25 cellular contexts compared by ENCODE assay signal in the genomic region with DNA sequence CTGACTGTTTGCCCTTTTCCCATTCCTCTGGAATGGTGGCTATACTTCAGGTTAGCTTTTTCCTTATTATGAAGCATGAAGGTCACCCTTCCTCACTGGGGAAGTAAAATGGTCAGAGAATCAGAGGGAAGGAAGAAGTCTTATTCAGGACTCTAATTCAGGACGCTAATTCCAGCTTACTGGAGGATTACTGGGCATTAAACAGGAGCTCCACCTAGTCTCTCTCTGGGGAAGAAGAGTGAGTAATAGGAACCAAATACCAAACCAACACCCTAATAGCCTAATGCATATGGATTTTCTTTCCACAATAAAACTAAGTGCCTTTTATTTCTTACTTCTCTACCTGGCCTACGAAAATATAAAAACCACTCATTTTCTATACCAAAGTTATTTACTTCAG. TPM values are rescaled to one million over a fixed set of nuclear protein-coding genes. Genes with fewer than 3 reads are reported as not detected.
"Had no signal": no experiment of that assay in that cellular context is flagged by ENCODE, and none has a peak within 500 bp of the region (broad histone marks: within the 10 kb centered on the region; RNA-seq: fewer than 3 reads in every experiment).

No MANE protein-coding gene starts in this region.

- H3K27ac Mint-ChIP-seq: naive thymus-derived CD8-positive, alpha-beta T cell; nephron progenitor cell; stimulated activated memory B cell treated with anti-CD40 and anti-IgM and Interleukin-4, amounts not matched to agents 10 μg/mL and 1 μg/mL and 100 μg/mL, for 72 hours; type B pancreatic cell had no signal

- H3K36me3 Mint-ChIP-seq: naive thymus-derived CD8-positive, alpha-beta T cell; stimulated activated memory B cell treated with anti-CD40 and anti-IgM and Interleukin-4, amounts not matched to agents 10 μg/mL and 1 μg/mL and 100 μg/mL, for 72 hours; type B pancreatic cell had no signal

- ATAC-seq: gastrocnemius medialis; left ventricle myocardium superior; lower lobe of right lung; naive thymus-derived CD8-positive, alpha-beta T cell; pancreas; right lobe of liver; stimulated activated memory B cell treated with anti-CD40 and anti-IgM and Interleukin-4, amounts not matched to agents 10 μg/mL and 1 μg/mL and 100 μg/mL, for 72 hours; stimulated activated naive CD8-positive, alpha-beta T cell treated with anti-CD3 and anti-CD28 coated beads, Interleukin-15, Interleukin-2, amounts not matched to agents 100 U/mL and 50 U/mL, for 24 hours had no signal

- H3K4me1 Mint-ChIP-seq: naive thymus-derived CD8-positive, alpha-beta T cell; nephron progenitor cell; stimulated activated memory B cell treated with anti-CD40 and anti-IgM and Interleukin-4, amounts not matched to agents 10 μg/mL and 1 μg/mL and 100 μg/mL, for 72 hours had no signal

- DNase-seq: dermis blood vessel endothelial cell; effector memory CD4-positive, alpha-beta T cell; gastrocnemius medialis; head of caudate nucleus; left ventricle myocardium superior; lower lobe of right lung; naive thymus-derived CD8-positive, alpha-beta T cell; nephron progenitor cell; pancreas; retina; right lobe of liver; stimulated activated CD4-positive, alpha-beta T cell treated with anti-CD3 and anti-CD28 coated beads, Interleukin-12 subunit alpha, Interleukin-12 subunit beta, amount 100 ng/mL, for 4 hours; stimulated activated CD4-positive, alpha-beta T cell treated with anti-CD3 and anti-CD28 coated beads, Interleukin-2, amount 100 ng/mL, for 24 hours; stimulated activated CD4-positive, alpha-beta T cell treated with anti-CD3 and anti-CD28 coated beads, Interleukin-4, amount 100 ng/mL, for 4 hours; stimulated activated naive CD8-positive, alpha-beta T cell treated with anti-CD3 and anti-CD28 coated beads, Interleukin-15, Interleukin-2, amounts not matched to agents 100 U/mL and 50 U/mL, for 24 hours; substantia nigra; testis; tibial artery had no signal

- H3K27me3 Mint-ChIP-seq: stimulated activated memory B cell treated with anti-CD40 and anti-IgM and Interleukin-4, amounts not matched to agents 10 μg/mL and 1 μg/mL and 100 μg/mL, for 72 hours; type B pancreatic cell had no signal

- H3K9me3 Mint-ChIP-seq: nephron progenitor cell, type B pancreatic cell had no signal

- H3K4me3 ChIP-seq: coronary artery, gastrocnemius medialis, lower lobe of right lung, pancreas, right lobe of liver, smooth muscle cell, testis, tibial artery had no signal

- H3K27ac ChIP-seq: coronary artery, gastrocnemius medialis, lower lobe of right lung, pancreas, right lobe of liver, testis, tibial artery had no signal

- H3K4me3 Mint-ChIP-seq: naive thymus-derived CD8-positive, alpha-beta T cell; nephron progenitor cell; stimulated activated memory B cell treated with anti-CD40 and anti-IgM and Interleukin-4, amounts not matched to agents 10 μg/mL and 1 μg/mL and 100 μg/mL, for 72 hours; type B pancreatic cell had no signal

RNA-seq across cellular contexts. Expression of a gene that starts 10.1 kb away (rescaled TPM):
- polyA plus RNA-seq: endothelial cell of umbilical vein; keratinocyte; naive thymus-derived CD8-positive, alpha-beta T cell; pancreas; smooth muscle cell; urinary bladder had no signal
